Comparison of ENCODE assay signal across 8 cellular contexts in genomic region chr19:45467456-45468158, GRCh38. TPM values are rescaled to one million over a fixed set of nuclear protein-coding genes. Genes with fewer than 3 reads are reported as not detected.
DNase-seq lines count a peak whose midpoint lies in the region; ATAC-seq, FAIRE-seq and TF ChIP-seq lines count a peak whose summit lies in the region.

Gene FOSB (plus strand): TSS chr19:45467996. CDS start chr19:45468587, 591 bp downstream.

- H3K4me3 ChIP-seq in A549: peak within 1 kb of the TSS; percentile 58
- peak within 1 kb of the TSS; percentile 59 for H3K4me3 ChIP-seq in kidney epithelial cell (ENCODE audit: low read depth, low read length)

- no peaks in the 10 kb centered on the region for H3K36me3 ChIP-seq in kidney epithelial cell (ENCODE audit: control insufficient read depth, insufficient read depth, low read length)

- CTCF ChIA-PET in A549 (lab: Yijun Ruan, JAX): interaction anchor here (1.0 to 33.4 kb wide), 11 partner anchors 11 to 226 kb away, joined by 3 to 1883 read pairs (median 10); partner anchors contain the start of genes ERCC1, PPP1R13L and RTN2

- TF ChIP-seq EP300 in A549 (IDR thresholded peaks at IDR 0.05): no peak

- ATAC-seq in A549 (peak in 1 of 2 experiments; percentile 19; a peak in 2 of 6 replicates), HG03135 (IDR thresholded peaks at IDR 0.05; ENCODE audit: unreplicated experiment) (peak; percentile 39)

- H3K27me3 ChIP-seq in kidney epithelial cell (ENCODE audit: control insufficient read depth, insufficient read depth, low read length): no peaks in the 10 kb centered on the region

- DNase-seq in A549 (ENCODE audit: low read depth in 1 of 2, low spot score in 1 of 2) (peak; percentile 96 to 98), NCI-H226 (peak; percentile 79), cerebellar cortex (ENCODE audit: low spot score) (peak; percentile 95), kidney epithelial cell (ENCODE audit: low read depth) (no peak)
- peak; percentile 95 for DNase-seq in activated CD4-positive, alpha-beta T cell treated with anti-CD3 and anti-CD28 coated beads for 1 hour
- peak; percentile 93 for DNase-seq in stimulated activated CD4-positive, alpha-beta T cell treated with anti-CD3 and anti-CD28 coated beads, Interleukin-15, amount 100 ng/mL, for 24 hours

- no peak for TF ChIP-seq RAD21 in A549 (conservative IDR thresholded peaks at IDR 0.05 in 1 of 2, IDR thresholded peaks at IDR 0.05 in 1 of 2)

- POLR2A ChIA-PET in A549 (lab: Yijun Ruan, JAX): interaction anchor here (0.5 to 3.5 kb wide), 11 partner anchors 10 to 697 kb away, joined by 3 to 40 read pairs (median 8); partner anchors contain the start of genes ERCC1 and PPM1N

- peak; percentile 62 for TF ChIP-seq POLR2A in A549 (IDR thresholded peaks at IDR 0.05; ENCODE audit: low read length)
- TF ChIP-seq POLR2A in GM18526 (IDR thresholded peaks at IDR 0.05; ENCODE audit: extremely low read depth, insufficient read length): peak; percentile 47

- TF ChIP-seq CTCF in A549 (IDR thresholded peaks at IDR 0.05) (no peak), kidney epithelial cell (IDR thresholded peaks at IDR 0.05; ENCODE audit: insufficient read depth, low read length, poor library complexity, severe bottlenecking) (no peak)

- H3K27ac ChIP-seq in A549: peak within 1 kb of the TSS; percentile 54 to 86

- no peak for FAIRE-seq in A549 (lab: Jason Lieb, UNC)

- H3K4me1 ChIP-seq in A549: peaks cover 24% of the 10 kb centered on the region

- whole genome bisulfite sequencing in A549 (ENCODE audit: missing lambda C conversion rate): under 1% methylated on average over 45 of the region's 56 CpGs

- no peaks in the 10 kb centered on the region for H3K9me3 ChIP-seq in A549

- H3K4me2 ChIP-seq in A549: peak within 1 kb of the TSS; percentile 96

TF ChIP-seq in A549, 52 proteins besides CTCF, POLR2A, EP300 and RAD21 (continues in another document):
- TF ChIP-seq EHF (CRISPR knock-in tag; IDR thresholded peaks at IDR 0.05) (peak; percentile 15; the same call in 1 of the 2 replicates), MAZ (IDR thresholded peaks at IDR 0.05; ENCODE audit: borderline replicate concordance, low read depth, low read length) (no peak; the same call in 1 of the 2 replicates), HOXA7 (CRISPR knock-in tag; IDR thresholded peaks at IDR 0.05) (no peak), MYC (IDR thresholded peaks at IDR 0.05; ENCODE audit: borderline replicate concordance, low read length) (peak; percentile 37; the same call in 1 of the 2 replicates), JUN (IDR thresholded peaks at IDR 0.05) (peak; percentile 42 to 49; a peak in 1 of 5 replicates), ZFP36 (IDR thresholded peaks at IDR 0.05; ENCODE audit: borderline replicate concordance, partially characterized antibody) (peak; percentile 76), ZC3H11A (IDR thresholded peaks at IDR 0.05) (no peak), MAFK (IDR thresholded peaks at IDR 0.05; ENCODE audit: partially characterized antibody) (no peak), CEBPB (IDR thresholded peaks at IDR 0.05) (peak; percentile 19 to 40; a peak in 2 of 4 replicates), FOSL2 (IDR thresholded peaks at IDR 0.05) (no peak), FOSL2 (CRISPR knock-in tag; IDR thresholded peaks at IDR 0.05) (peak; percentile 67), ELK1 (IDR thresholded peaks at IDR 0.05; ENCODE audit: low read depth, low read length) (peak; percentile 86; the same call in 1 of the 2 replicates), HOXB13 (CRISPR knock-in tag; IDR thresholded peaks at IDR 0.05; ENCODE audit: low read depth) (no peak), RFX5 (IDR thresholded peaks at IDR 0.05) (peak; percentile 79; the same call in 1 of the 2 replicates), HMGXB4 (CRISPR knock-in tag; IDR thresholded peaks at IDR 0.05; ENCODE audit: borderline replicate concordance) (no peak), RNF2 (IDR thresholded peaks at IDR 0.05; ENCODE audit: borderline replicate concordance, low read depth) (no peak), BHLHE40 (IDR thresholded peaks at IDR 0.05; ENCODE audit: low read depth, low read length) (no peak), FOSB (CRISPR knock-in tag; IDR thresholded peaks at IDR 0.05) (no peak; the same call in 1 of the 2 replicates), ZSCAN20 (CRISPR knock-in tag; IDR thresholded peaks at IDR 0.05) (0 out of 2 replicates have a peak, but pooled peaks have one; percentile 26), E2F6 (IDR thresholded peaks at IDR 0.05; ENCODE audit: borderline replicate concordance, low read depth) (no peak), SMC3 (IDR thresholded peaks at IDR 0.05) (no peak), CHD2 (IDR thresholded peaks at IDR 0.05; ENCODE audit: low read length, partially characterized antibody) (peak; percentile 10)
- TF ChIP-seq, protein P1, sequence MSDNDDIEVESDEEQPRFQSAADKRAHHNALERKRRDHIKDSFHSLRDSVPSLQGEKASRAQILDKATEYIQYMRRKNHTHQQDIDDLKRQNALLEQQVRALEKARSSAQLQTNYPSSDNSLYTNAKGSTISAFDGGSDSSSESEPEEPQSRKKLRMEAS (IDR thresholded peaks at IDR 0.05): peak; percentile 59; the same call in 1 of the 2 replicates
- TF ChIP-seq, protein P2, sequence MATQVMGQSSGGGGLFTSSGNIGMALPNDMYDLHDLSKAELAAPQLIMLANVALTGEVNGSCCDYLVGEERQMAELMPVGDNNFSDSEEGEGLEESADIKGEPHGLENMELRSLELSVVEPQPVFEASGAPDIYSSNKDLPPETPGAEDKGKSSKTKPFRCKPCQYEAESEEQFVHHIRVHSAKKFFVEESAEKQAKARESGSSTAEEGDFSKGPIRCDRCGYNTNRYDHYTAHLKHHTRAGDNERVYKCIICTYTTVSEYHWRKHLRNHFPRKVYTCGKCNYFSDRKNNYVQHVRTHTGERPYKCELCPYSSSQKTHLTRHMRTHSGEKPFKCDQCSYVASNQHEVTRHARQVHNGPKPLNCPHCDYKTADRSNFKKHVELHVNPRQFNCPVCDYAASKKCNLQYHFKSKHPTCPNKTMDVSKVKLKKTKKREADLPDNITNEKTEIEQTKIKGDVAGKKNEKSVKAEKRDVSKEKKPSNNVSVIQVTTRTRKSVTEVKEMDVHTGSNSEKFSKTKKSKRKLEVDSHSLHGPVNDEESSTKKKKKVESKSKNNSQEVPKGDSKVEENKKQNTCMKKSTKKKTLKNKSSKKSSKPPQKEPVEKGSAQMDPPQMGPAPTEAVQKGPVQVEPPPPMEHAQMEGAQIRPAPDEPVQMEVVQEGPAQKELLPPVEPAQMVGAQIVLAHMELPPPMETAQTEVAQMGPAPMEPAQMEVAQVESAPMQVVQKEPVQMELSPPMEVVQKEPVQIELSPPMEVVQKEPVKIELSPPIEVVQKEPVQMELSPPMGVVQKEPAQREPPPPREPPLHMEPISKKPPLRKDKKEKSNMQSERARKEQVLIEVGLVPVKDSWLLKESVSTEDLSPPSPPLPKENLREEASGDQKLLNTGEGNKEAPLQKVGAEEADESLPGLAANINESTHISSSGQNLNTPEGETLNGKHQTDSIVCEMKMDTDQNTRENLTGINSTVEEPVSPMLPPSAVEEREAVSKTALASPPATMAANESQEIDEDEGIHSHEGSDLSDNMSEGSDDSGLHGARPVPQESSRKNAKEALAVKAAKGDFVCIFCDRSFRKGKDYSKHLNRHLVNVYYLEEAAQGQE (IDR thresholded peaks at IDR 0.05): peak; percentile 46; the same call in 1 of the 2 replicates
- TF ChIP-seq, protein P3, sequence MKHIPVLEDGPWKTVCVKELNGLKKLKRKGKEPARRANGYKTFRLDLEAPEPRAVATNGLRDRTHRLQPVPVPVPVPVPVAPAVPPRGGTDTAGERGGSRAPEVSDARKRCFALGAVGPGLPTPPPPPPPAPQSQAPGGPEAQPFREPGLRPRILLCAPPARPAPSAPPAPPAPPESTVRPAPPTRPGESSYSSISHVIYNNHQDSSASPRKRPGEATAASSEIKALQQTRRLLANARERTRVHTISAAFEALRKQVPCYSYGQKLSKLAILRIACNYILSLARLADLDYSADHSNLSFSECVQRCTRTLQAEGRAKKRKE (CRISPR knock-in tag; IDR thresholded peaks at IDR 0.05; ENCODE audit: low read depth): peak; percentile 17; the same call in 1 of the 2 replicates

RNA-seq across cellular contexts. Expression of gene FOSB, which starts in this region (rescaled TPM):
- polyA plus RNA-seq in A549 (2011; rRNA removed): 27.9 and 48.8 TPM in 2 replicates
- polyA plus RNA-seq in A549 (2012; cell fraction: cytosol; rRNA removed): 90.2 and 102 TPM in 2 replicates
- 424 and 553 TPM in 2 replicates for polyA plus RNA-seq in A549 (2012; cell fraction: nucleus; rRNA removed)
- 0.57 to 0.65 TPM (median 0.58 TPM) in 3 replicates for polyA plus RNA-seq in A549 (2017; fragmentation: RNase III; extraction: RNeasy Plus Mini Kit Qiagen cat#74134 plus additional on column Dnase treatment)
- polyA minus RNA-seq in A549 (2011; rRNA and poly(A)+ RNA removed): 82.7 and 141 TPM in 2 replicates
- total RNA-seq in kidney epithelial cell: 1.6 and 5.3 TPM in 2 replicates
